Comparison of ENCODE assay signal across 33 cellular contexts in the genomic region with DNA sequence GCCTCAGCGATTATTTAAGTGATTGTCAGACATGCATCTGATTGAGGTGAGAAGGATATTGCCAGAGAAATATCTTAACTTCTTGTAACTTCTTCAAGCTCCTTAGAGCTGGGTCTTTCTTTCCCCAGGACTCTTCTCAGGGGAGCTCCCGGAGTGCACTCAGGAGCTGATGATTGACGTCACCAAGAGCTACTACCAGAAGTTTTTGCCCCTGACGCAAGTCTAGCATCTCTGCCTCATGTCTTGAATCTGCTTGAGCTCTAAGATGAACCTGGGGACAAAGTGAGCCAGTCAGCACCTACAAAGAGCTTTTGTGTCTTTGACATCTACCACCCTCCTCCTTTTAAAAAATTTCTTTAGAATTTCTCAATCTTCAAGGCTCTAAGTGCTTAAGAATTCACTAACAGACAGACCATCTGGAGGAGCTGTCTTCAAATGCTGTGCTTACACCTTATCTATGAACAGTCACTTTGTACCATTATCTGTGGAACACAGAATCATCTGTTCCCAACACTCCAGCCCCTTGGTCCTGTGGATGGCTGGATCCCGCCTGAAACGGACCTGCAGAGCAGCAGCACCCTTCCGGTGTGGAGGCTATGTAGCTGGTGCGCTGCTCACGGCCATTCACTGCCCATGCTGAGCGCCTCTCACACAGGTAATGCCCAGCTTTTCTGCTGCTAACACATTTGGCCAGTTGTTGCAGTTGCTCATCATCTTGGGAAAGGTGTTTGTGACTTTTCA. TPM values are rescaled to one million over a fixed set of nuclear protein-coding genes. Genes with fewer than 3 reads are reported as not detected.
"Had no signal": no experiment of that assay in that cellular context is flagged by ENCODE, and none has a peak within 500 bp of the region (broad histone marks: within the 10 kb centered on the region; RNA-seq: fewer than 3 reads in every experiment).

No MANE protein-coding gene starts in this region.

- H3K27me3 Mint-ChIP-seq: naive B cell; naive thymus-derived CD8-positive, alpha-beta T cell; natural killer cell treated with Interleukin-12 subunit alpha and Interleukin-12 subunit beta and Interleukin-15 and Interleukin-18, amount 100 ng/mL, for 72 hours; progenitor cell of endocrine pancreas; stimulated activated naive B cell treated with anti-CD40 and anti-IgM and Interleukin-4, amounts not matched to agents 10 μg/mL and 1 μg/mL and 100 μg/mL, for 72 hours; stimulated activated naive CD8-positive, alpha-beta T cell treated with anti-CD3 and anti-CD28 coated beads, Interleukin-15, Interleukin-2, amounts not matched to agents 100 ng/mL and 50 ng/mL, for 24 hours; type B pancreatic cell had no signal

- H3K27ac Mint-ChIP-seq: naive thymus-derived CD8-positive, alpha-beta T cell; natural killer cell treated with Interleukin-12 subunit alpha and Interleukin-12 subunit beta and Interleukin-15 and Interleukin-18, amount 100 ng/mL, for 72 hours; nephron progenitor cell; progenitor cell of endocrine pancreas; stimulated activated effector memory CD8-positive, alpha-beta T cell treated with anti-CD3 and anti-CD28 coated beads, Interleukin-12 subunit alpha, Interleukin-12 subunit beta, amount 100 ng/mL, for 72 hours; stimulated activated naive B cell treated with anti-CD40 and anti-IgM and Interleukin-4, amounts not matched to agents 10 μg/mL and 1 μg/mL and 100 μg/mL, for 72 hours; stimulated activated naive CD8-positive, alpha-beta T cell treated with anti-CD3 and anti-CD28 coated beads, Interleukin-15, Interleukin-2, amounts not matched to agents 100 ng/mL and 50 ng/mL, for 24 hours; type B pancreatic cell had no signal

- H3K4me3 ChIP-seq: ovary, psoas muscle, right lobe of liver, sigmoid colon, stomach, tibial artery, transverse colon, upper lobe of right lung, uterus had no signal

- H3K4me3 Mint-ChIP-seq: naive B cell; naive thymus-derived CD8-positive, alpha-beta T cell; natural killer cell treated with Interleukin-12 subunit alpha and Interleukin-12 subunit beta and Interleukin-15 and Interleukin-18, amount 100 ng/mL, for 72 hours; nephron progenitor cell; stimulated activated effector memory CD8-positive, alpha-beta T cell treated with anti-CD3 and anti-CD28 coated beads, Interleukin-12 subunit alpha, Interleukin-12 subunit beta, amount 100 ng/mL, for 72 hours; stimulated activated naive B cell treated with anti-CD40 and anti-IgM and Interleukin-4, amounts not matched to agents 10 μg/mL and 1 μg/mL and 100 μg/mL, for 72 hours; stimulated activated naive CD8-positive, alpha-beta T cell treated with anti-CD3 and anti-CD28 coated beads, Interleukin-15, Interleukin-2, amounts not matched to agents 100 ng/mL and 50 ng/mL, for 24 hours; type B pancreatic cell had no signal

- H3K4me1 ChIP-seq: parathyroid adenoma, right lobe of liver, sigmoid colon, stomach, tibial artery, transverse colon, upper lobe of right lung, uterus had no signal

- H3K36me3 ChIP-seq: ovary, uterus had no signal

- H3K4me1 Mint-ChIP-seq: nephron progenitor cell had no signal

- DNase-seq: naive B cell; naive thymus-derived CD8-positive, alpha-beta T cell; nephron progenitor cell; nucleus accumbens; ovary; posterior cingulate gyrus; psoas muscle; right cardiac atrium; right lobe of liver; sigmoid colon; small intestine; stimulated activated CD4-positive, alpha-beta T cell treated with anti-CD3 and anti-CD28 coated beads, Interleukin-15, amount 100 ng/mL, for 24 hours; stimulated activated CD4-positive, alpha-beta T cell treated with anti-CD3 and anti-CD28 coated beads, Interleukin-2, amount 100 ng/mL, for 24 hours; stimulated activated CD4-positive, alpha-beta T cell treated with anti-CD3 and anti-CD28 coated beads, Interleukin-2, amount 100 ng/mL, for 48 hours; stimulated activated CD4-positive, alpha-beta T cell treated with anti-CD3 and anti-CD28 coated beads, Interleukin-4, amount 100 ng/mL, for 24 hours; stimulated activated naive B cell treated with anti-CD40 and anti-IgM and Interleukin-4, amounts not matched to agents 10 μg/mL and 1 μg/mL and 100 μg/mL, for 72 hours; stimulated activated naive CD4-positive, alpha-beta T cell treated with Interleukin-2 at 50 U/mL for 16 hours; stomach; tibial artery; transverse colon; upper lobe of right lung; uterus had no signal

- H3K27ac ChIP-seq: neutrophil, ovary, parathyroid adenoma, psoas muscle, right lobe of liver, sigmoid colon, stomach, tibial artery, transverse colon, upper lobe of right lung, uterus had no signal

- H2AFZ ChIP-seq: parathyroid adenoma had no signal

- H3K9me3 ChIP-seq: neutrophil, ovary, psoas muscle, right lobe of liver, sigmoid colon, stomach, tibial artery, transverse colon, upper lobe of right lung, uterus had no signal

- H3K27me3 ChIP-seq: neutrophil, ovary, right lobe of liver, sigmoid colon, stomach, tibial artery, transverse colon, upper lobe of right lung, uterus had no signal

- H3K9me3 Mint-ChIP-seq: naive B cell; naive thymus-derived CD8-positive, alpha-beta T cell; natural killer cell treated with Interleukin-12 subunit alpha and Interleukin-12 subunit beta and Interleukin-15 and Interleukin-18, amount 100 ng/mL, for 72 hours; nephron progenitor cell; stimulated activated effector memory CD8-positive, alpha-beta T cell treated with anti-CD3 and anti-CD28 coated beads, Interleukin-12 subunit alpha, Interleukin-12 subunit beta, amount 100 ng/mL, for 72 hours; stimulated activated naive B cell treated with anti-CD40 and anti-IgM and Interleukin-4, amounts not matched to agents 10 μg/mL and 1 μg/mL and 100 μg/mL, for 72 hours; stimulated activated naive CD8-positive, alpha-beta T cell treated with anti-CD3 and anti-CD28 coated beads, Interleukin-15, Interleukin-2, amounts not matched to agents 100 ng/mL and 50 ng/mL, for 24 hours; type B pancreatic cell had no signal

- ATAC-seq: naive thymus-derived CD8-positive, alpha-beta T cell; natural killer cell treated with Interleukin-12 subunit alpha and Interleukin-12 subunit beta and Interleukin-15 and Interleukin-18, amount 100 ng/mL, for 72 hours; psoas muscle; right cardiac atrium; right lobe of liver; stimulated activated effector memory CD8-positive, alpha-beta T cell treated with anti-CD3 and anti-CD28 coated beads, Interleukin-12 subunit alpha, Interleukin-12 subunit beta, amount 100 ng/mL, for 72 hours; stimulated activated naive B cell treated with anti-CD40 and anti-IgM and Interleukin-4, amounts not matched to agents 10 μg/mL and 1 μg/mL and 100 μg/mL, for 72 hours; upper lobe of right lung had no signal

- H3K79me2 ChIP-seq: parathyroid adenoma had no signal

- H3K9ac ChIP-seq: parathyroid adenoma had no signal

RNA-seq across cellular contexts. Expression of a gene that starts 11.6 kb away (rescaled TPM):
- polyA plus RNA-seq: naive thymus-derived CD8-positive, alpha-beta T cell had no signal

RNA-seq across cellular contexts. Expression of a gene that starts 45.9 kb away (rescaled TPM):
- total RNA-seq: naive thymus-derived CD8-positive, alpha-beta T cell; natural killer cell treated with Interleukin-12 subunit alpha and Interleukin-12 subunit beta and Interleukin-15 and Interleukin-18, amount 100 ng/mL, for 72 hours; omental fat pad; right lobe of liver; skeletal muscle tissue; subcutaneous adipose tissue; temporal lobe had no signal
- polyA plus RNA-seq: naive thymus-derived CD8-positive, alpha-beta T cell; ovary; right cardiac atrium had no signal
